In genomic region chr3:56933803-56934202, GRCh38 we compare ENCODE assay signal across 6 cellular contexts.
"Had no signal": no experiment of that assay in that cellular context is flagged by ENCODE, and none has a peak within 500 bp of the region (broad histone marks: within the 10 kb centered on the region; RNA-seq: fewer than 3 reads in every experiment).

No MANE protein-coding gene starts in this region.

- H3K4me3 Mint-ChIP-seq: IgD-negative memory B cell had no signal

- H3K36me3 ChIP-seq: HAP-1 had no signal

- ATAC-seq: HCT116 had no signal

- H3K27ac Mint-ChIP-seq: IgD-negative memory B cell had no signal

- H3K27ac ChIP-seq: GM23248 had no signal

- DNase-seq: GM23248, GOT3, H7 had no signal

- H3K4me3 ChIP-seq: GM23248, HAP-1 had no signal

- H3K9me3 ChIP-seq: HAP-1 had no signal

- H3K36me3 Mint-ChIP-seq: IgD-negative memory B cell had no signal

- H3K4me1 ChIP-seq: HAP-1 had no signal
